ENCODE assay signal across 10 cellular contexts in genomic region chr3:31106912-31107311, GRCh38.
DNase-seq lines count a peak whose midpoint lies in the region; ATAC-seq, FAIRE-seq and TF ChIP-seq lines count a peak whose summit lies in the region.
"Had no signal": no experiment of that assay in that cellular context is flagged by ENCODE, and none has a peak within 500 bp of the region (broad histone marks: within the 10 kb centered on the region; RNA-seq: fewer than 3 reads in every experiment).

No MANE protein-coding gene starts in this region.

- H3K27ac ChIP-seq in K562 (ENCODE audit: extremely low read depth, low read depth, low read length), result no peak overlapping the region
- H3K27ac ChIP-seq in pancreas, result no peak overlapping the region
- no peak overlapping the region for H3K27ac ChIP-seq in suprapubic skin

- in situ Hi-C loops in K562 (cut with MboI), result no loop called here

- TF ChIP-seq EP300 in K562 (IDR thresholded peaks at IDR 0.05; ENCODE audit: low read length), result no peak
- TF ChIP-seq EP300 in suprapubic skin (IDR thresholded peaks at IDR 0.05), result no peak

- no peaks in the 10 kb centered on the region for H3K9me1 ChIP-seq in K562 (ENCODE audit: control insufficient read depth, insufficient read depth, low read length)

- intact Hi-C loops in K562 (cut with micrococcal nuclease), result no loop called here
- intact Hi-C loops in pancreas (cut with DNase I), result no loop called here

- no TSS peak for BruUV-seq in K562 (replicated peaks; lab: Mats Ljungman, UMichigan)

- no peak for TF ChIP-seq POLR2A in K562 (conservative IDR thresholded peaks at IDR 0.05)
- TF ChIP-seq POLR2A in suprapubic skin (IDR thresholded peaks at IDR 0.05), result no peak

- POLR2A ChIA-PET in K562 (lab: Yijun Ruan, JAX), result interaction anchor here (1.5 kb wide), 1 partner anchor 11 kb away, joined by 3 read pairs; no protein-coding TSS in a partner anchor

- no peak overlapping the region for H3K4me3 ChIP-seq in K562
- no peak overlapping the region for H3K4me3 ChIP-seq in pancreas
- no peak overlapping the region for H3K4me3 ChIP-seq in suprapubic skin

- no peak overlapping the region for H3K4me2 ChIP-seq in K562 (ENCODE audit: insufficient read depth, low read length)

- FAIRE-seq in K562 (lab: Jason Lieb, UNC) (no peak), pancreas (lab: Jason Lieb, UNC) (no peak)

- H2AFZ ChIP-seq in K562 (ENCODE audit: low read depth, low read length), result 0 out of 2 replicates have a peak overlapping the region, but pooled peaks have one; percentile 9

- no peak for TF ChIP-seq RAD21 in K562 (CRISPR knock-in tag; conservative IDR thresholded peaks at IDR 0.05 in 1 of 2, IDR thresholded peaks at IDR 0.05 in 1 of 2)

- H3K9me3 ChIP-seq in K562 (replicated peaks; ENCODE audit: control insufficient read depth, insufficient read depth, low read depth, low read length) (no peaks in the 10 kb centered on the region), pancreas (no peaks in the 10 kb centered on the region), suprapubic skin (no peaks in the 10 kb centered on the region)

- H3K27me3 ChIP-seq in K562 (ENCODE audit: control insufficient read depth in 2 of 2, insufficient read depth in 2 of 2, low read length in 2 of 2) (no peaks in the 10 kb centered on the region), pancreas (no peaks in the 10 kb centered on the region), suprapubic skin (no peaks in the 10 kb centered on the region)

- no peak overlapping the region for H3K9ac ChIP-seq in K562 (ENCODE audit: insufficient read depth in 1 of 2, low read depth in 2 of 2, low read length in 2 of 2)

- TF ChIP-seq CTCF in K562 (IDR thresholded peaks at IDR 0.05 in 2 of 3, conservative IDR thresholded peaks at IDR 0.05 in 1 of 3; ENCODE audit: insufficient read depth in 2 of 3, low read depth in 1 of 3, low read length in 3 of 3) (no peak), pancreas (IDR thresholded peaks at IDR 0.05) (no peak), suprapubic skin (IDR thresholded peaks at IDR 0.05) (no peak)

- DNase-seq in K562 (ENCODE audit: extremely low read depth in 1 of 4, low spot score in 3 of 4) (no peak), pancreas (no peak), suprapubic skin (ENCODE audit: low spot score in 2 of 2) (no peak), GM19240 (ENCODE audit: insufficient read length, low spot score) (no peak), NCI-H345 (lab: John Stamatoyannopoulos, UW) (no peak)
- DNase-seq: activated naive CD4-positive, alpha-beta T cell; GF-D8 had no signal

- H3K36me3 ChIP-seq in K562 (ENCODE audit: control insufficient read depth, insufficient read depth, low read length) (no peaks in the 10 kb centered on the region), pancreas (no peaks in the 10 kb centered on the region), suprapubic skin (no peaks in the 10 kb centered on the region)

- 5% methylated on average over 2 of the region's 2 CpGs for WGBS in K562 (ENCODE audit: insufficient coverage, low coverage, missing lambda C conversion rate)
- 84 to 89% methylated on average over 2 of the region's 2 CpGs for WGBS in pancreas, 2 donors
- WGBS in suprapubic skin, result 92% methylated on average over 2 of the region's 2 CpGs

- H3K4me1 ChIP-seq in K562 (replicated peaks in 1 of 2; ENCODE audit: control insufficient read depth in 2 of 2, insufficient read depth in 2 of 2, low read length in 2 of 2), result no peaks in the 10 kb centered on the region
- H3K4me1 ChIP-seq in pancreas, result no peaks in the 10 kb centered on the region
- peaks cover 15% of the 10 kb centered on the region for H3K4me1 ChIP-seq in suprapubic skin

- H4K20me1 ChIP-seq in K562 (replicated peaks; ENCODE audit: control insufficient read depth, insufficient read depth, low read length), result no peaks in the 10 kb centered on the region

- no peaks in the 10 kb centered on the region for H3K79me2 ChIP-seq in K562 (ENCODE audit: control insufficient read depth, insufficient read depth, low read length)

- CTCF ChIA-PET in K562 (lab: Yijun Ruan, JAX; ENCODE audit: low intra/inter-chr PET ratio), result interaction anchor here (0.5 kb wide), 1 partner anchor 1112 kb away, joined by 3 read pairs; no protein-coding TSS in a partner anchor

- peak; percentile 94 for ATAC-seq in GM18867 (IDR thresholded peaks at IDR 0.05; ENCODE audit: unreplicated experiment)
- ATAC-seq in GM21390 (IDR thresholded peaks at IDR 0.05; ENCODE audit: unreplicated experiment), result peak; percentile 94
- peak; percentile 70 for ATAC-seq in HG03108 (IDR thresholded peaks at IDR 0.05; ENCODE audit: unreplicated experiment)
- no peak for ATAC-seq in K562
- no peak for ATAC-seq in pancreas

TF ChIP-seq in K562, 482 proteins besides CTCF, POLR2A, EP300 and RAD21:
- TF ChIP-seq THAP7 (CRISPR knock-in tag; IDR thresholded peaks at IDR 0.05) (no peak), ZFPM2 (CRISPR knock-in tag; IDR thresholded peaks at IDR 0.05) (no peak), U2AF2 (optimal IDR thresholded peaks at IDR 0.05; ENCODE audit: low read depth, low read length) (no peak), HMG20B (CRISPR knock-in tag; IDR thresholded peaks at IDR 0.05) (no peak)

Comparison
In these comparisons a context has a peak if more than half of its experiments do, and no peak if none do; other contexts are left out.
1. ATAC-seq: peak in GM18867 (single experiment), GM21390 (single experiment) and HG03108 (single experiment); none in K562 (single experiment) and pancreas (0 of 4).